ENCODE assay signal across 19 cellular contexts in the genomic region with DNA sequence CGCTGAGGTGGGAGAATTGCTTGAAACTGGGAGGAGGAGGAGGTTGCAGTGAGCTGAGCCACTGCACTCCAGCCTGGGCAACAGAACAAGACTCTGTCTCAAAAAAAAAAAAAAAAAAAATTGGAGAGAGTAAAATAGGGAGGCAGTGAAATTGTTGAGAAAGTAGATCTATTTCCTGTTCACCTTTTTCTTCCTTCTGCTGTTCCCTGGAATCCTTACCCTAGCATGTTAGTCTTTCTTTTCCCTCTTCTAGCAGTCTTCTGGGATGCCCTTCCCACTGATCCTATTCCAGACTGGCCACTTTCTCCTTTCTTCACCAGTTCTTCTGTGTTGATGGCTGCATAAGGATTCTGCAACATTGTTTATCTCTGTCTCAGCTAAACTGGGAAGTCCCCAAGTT. TPM values are rescaled to one million over a fixed set of nuclear protein-coding genes. Genes with fewer than 3 reads are reported as not detected.
DNase-seq lines count a peak whose midpoint lies in the region; ATAC-seq and TF ChIP-seq lines count a peak whose summit lies in the region.
"Had no signal": no experiment of that assay in that cellular context is flagged by ENCODE, and none has a peak within 500 bp of the region (broad histone marks: within the 10 kb centered on the region; RNA-seq: fewer than 3 reads in every experiment).

No MANE protein-coding gene starts in this region.

- no peaks in the 10 kb centered on the region for H3K9me3 ChIP-seq in CD4-positive, CD25-positive, alpha-beta regulatory T cell (ENCODE audit: control insufficient read depth in 2 of 2, low read length in 2 of 2)
- H3K9me3 ChIP-seq in right lobe of liver, result no peaks in the 10 kb centered on the region
- H3K9me3 ChIP-seq: spleen, upper lobe of right lung had no signal

- no peak for ATAC-seq in CD4-positive, CD25-positive, alpha-beta regulatory T cell (ENCODE audit: low read depth in 2 of 2)
- no peak for ATAC-seq in right lobe of liver
- no peak for ATAC-seq in GM21529 (IDR thresholded peaks at IDR 0.05; ENCODE audit: unreplicated experiment)
- ATAC-seq in HG03378 (IDR thresholded peaks at IDR 0.05; ENCODE audit: unreplicated experiment), result no peak
- ATAC-seq: Panc1, upper lobe of right lung had no signal

- no peak for DNase-seq in T-helper 2 cell treated with Interferon-gamma antibody and Interleukin-4, amounts not matched to agents 5 μg/mL and 100 μg/mL, for 36 hours (ENCODE audit: low spot score)
- DNase-seq in T-helper 2 cell, result no peak
- DNase-seq in CD4-positive, CD25-positive, alpha-beta regulatory T cell, result no peak
- no peak for DNase-seq in right lobe of liver
- DNase-seq: 8988T; activated CD4-positive, alpha-beta T cell treated with anti-CD3 and anti-CD28 coated beads, Interleukin-2, amount 50 U/mL, for 4 hours; amygdala; central memory CD4-positive, alpha-beta T cell; dorsolateral prefrontal cortex; mammary epithelial cell; NCI-H1436 treated with DMSO at 0.1 percent for 48 hours; NCI-H510A treated with DMSO at 0.1 percent for 48 hours; spleen; upper lobe of right lung had no signal

- H3K4me1 Mint-ChIP-seq in T-helper 2 cell treated with Interferon-gamma antibody and Interleukin-4, amounts not matched to agents 5 μg/mL and 100 μg/mL, for 36 hours (ENCODE audit: low read depth), result peaks cover 24% of the 10 kb centered on the region
- peaks cover 5 to 39% (median 19%) of the 10 kb centered on the region in 4 donors for H3K4me1 Mint-ChIP-seq in CD4-positive, CD25-positive, alpha-beta regulatory T cell
- H3K4me1 Mint-ChIP-seq in brain, result peaks cover 20% of the 10 kb centered on the region

- no peak for TF ChIP-seq CTCF in VCaP (conservative IDR thresholded peaks at IDR 0.05)
- no peak for TF ChIP-seq CTCF in brain (conservative IDR thresholded peaks at IDR 0.05)
- no peak for TF ChIP-seq CTCF in right lobe of liver (IDR thresholded peaks at IDR 0.05)

- H3K36me3 ChIP-seq in CD4-positive, CD25-positive, alpha-beta regulatory T cell (ENCODE audit: control insufficient read depth, insufficient read depth, low read length), result peaks cover 16% of the 10 kb centered on the region
- H3K36me3 ChIP-seq in right lobe of liver, result peaks cover 0 to 33% (median 12%) of the 10 kb centered on the region in 4 donors

- no CpG with 5 or more reads among the region's 1 CpG for WGBS in right lobe of liver (ENCODE audit: insufficient coverage, low coverage, low lambda C conversion rate, missing lambda C conversion rate)

- peak overlapping the region; percentile 22 for H3K27ac Mint-ChIP-seq in T-helper 2 cell treated with Interferon-gamma antibody and Interleukin-4, amounts not matched to agents 5 μg/mL and 100 μg/mL, for 36 hours
- H3K27ac Mint-ChIP-seq in CD4-positive, CD25-positive, alpha-beta regulatory T cell, result peak overlapping the region in 2 of 3 donors; percentile 67
- H3K27ac Mint-ChIP-seq in brain, result peak overlapping the region in 1 of 5 experiments; percentile 22

- no peaks in the 10 kb centered on the region for H3K9me3 Mint-ChIP-seq in T-helper 2 cell treated with Interferon-gamma antibody and Interleukin-4, amounts not matched to agents 5 μg/mL and 100 μg/mL, for 36 hours
- no peaks in the 10 kb centered on the region for H3K9me3 Mint-ChIP-seq in CD4-positive, CD25-positive, alpha-beta regulatory T cell
- H3K9me3 Mint-ChIP-seq in brain, result no peaks in the 10 kb centered on the region

- H3K4me3 ChIP-seq in CD4-positive, CD25-positive, alpha-beta regulatory T cell (ENCODE audit: low read depth, low read length), result no peak overlapping the region
- H3K4me3 ChIP-seq in right lobe of liver, result no peak overlapping the region
- H3K4me3 ChIP-seq: dorsolateral prefrontal cortex, spleen, upper lobe of right lung had no signal

- peak overlapping the region; percentile 11 for H3K4me3 Mint-ChIP-seq in T-helper 2 cell treated with Interferon-gamma antibody and Interleukin-4, amounts not matched to agents 5 μg/mL and 100 μg/mL, for 36 hours
- peak overlapping the region in 3 of 4 donors; percentile 44 to 64 (median 45) for H3K4me3 Mint-ChIP-seq in CD4-positive, CD25-positive, alpha-beta regulatory T cell
- H3K4me3 Mint-ChIP-seq in brain, result peak overlapping the region in 4 of 5 experiments; percentile 4 to 78 (median 24)

- no peak for TF ChIP-seq POLR2A in right lobe of liver (IDR thresholded peaks at IDR 0.05)

- intact Hi-C loops in right lobe of liver (cut with DNase I), result no loop called here

- H3K27ac ChIP-seq in CD4-positive, CD25-positive, alpha-beta regulatory T cell (ENCODE audit: insufficient read depth, low read length, poor library complexity, severe bottlenecking), result no peak overlapping the region
- peak overlapping the region; percentile 97; the same call in 1 of the 2 replicates for H3K27ac ChIP-seq in VCaP
- no peak overlapping the region for H3K27ac ChIP-seq in right lobe of liver
- H3K27ac ChIP-seq: dorsolateral prefrontal cortex, spleen, upper lobe of right lung had no signal

- no peaks in the 10 kb centered on the region for H3K27me3 ChIP-seq in CD4-positive, CD25-positive, alpha-beta regulatory T cell (ENCODE audit: control insufficient read depth, insufficient read depth, low read length)
- H3K27me3 ChIP-seq in right lobe of liver, result no peaks in the 10 kb centered on the region
- H3K27me3 ChIP-seq: dorsolateral prefrontal cortex, spleen, upper lobe of right lung had no signal

- no peaks in the 10 kb centered on the region for H3K27me3 Mint-ChIP-seq in T-helper 2 cell treated with Interferon-gamma antibody and Interleukin-4, amounts not matched to agents 5 μg/mL and 100 μg/mL, for 36 hours (ENCODE audit: low read depth)
- H3K27me3 Mint-ChIP-seq in CD4-positive, CD25-positive, alpha-beta regulatory T cell, result no peaks in the 10 kb centered on the region
- H3K27me3 Mint-ChIP-seq in brain, result peaks cover 9% of the 10 kb centered on the region

- H3K36me3 Mint-ChIP-seq in T-helper 2 cell treated with Interferon-gamma antibody and Interleukin-4, amounts not matched to agents 5 μg/mL and 100 μg/mL, for 36 hours (ENCODE audit: low read depth), result peaks cover 43% of the 10 kb centered on the region
- H3K36me3 Mint-ChIP-seq in CD4-positive, CD25-positive, alpha-beta regulatory T cell, result peaks cover 25% of the 10 kb centered on the region
- H3K36me3 Mint-ChIP-seq in brain, result peaks cover 43% of the 10 kb centered on the region

- peaks cover 7% of the 10 kb centered on the region for H3K4me1 ChIP-seq in CD4-positive, CD25-positive, alpha-beta regulatory T cell (ENCODE audit: control insufficient read depth, insufficient read depth, low read length, poor library complexity, severe bottlenecking)
- H3K4me1 ChIP-seq in right lobe of liver, result peaks cover 0 to 10% (median 4%) of the 10 kb centered on the region in 4 donors

RNA-seq across cellular contexts. Expression of gene NME2, which starts 3.1 kb away (rescaled TPM):
- 167 TPM for total RNA-seq in CD4-positive, CD25-positive, alpha-beta regulatory T cell
- 100 to 1,000 TPM; 304 to 341 (median 328) TPM for polyA plus RNA-seq in CD4-positive, CD25-positive, alpha-beta regulatory T cell
- polyA plus RNA-seq in brain (ENCODE audit: insufficient read depth, low read depth, low replicate concordance), result 238 TPM
- 100 to 1,000 TPM; 123 to 422 (median 176) TPM for total RNA-seq in right lobe of liver

RNA-seq across cellular contexts. Expression of gene NME1, which starts 16.0 kb away (rescaled TPM):
- total RNA-seq in CD4-positive, CD25-positive, alpha-beta regulatory T cell, result 14.1 TPM
- 10 to 100 TPM; 46.3 to 72.3 (median 55.0) TPM for polyA plus RNA-seq in CD4-positive, CD25-positive, alpha-beta regulatory T cell
- polyA plus RNA-seq in brain (ENCODE audit: insufficient read depth, low read depth, low replicate concordance), result 161 TPM
- total RNA-seq in right lobe of liver, result 10 to 100 TPM; 31.1 to 88.1 (median 47.0) TPM

RNA-seq across cellular contexts. Expression of gene SPAG9, which starts 48.7 kb away (rescaled TPM):
- 98.4 TPM for total RNA-seq in CD4-positive, CD25-positive, alpha-beta regulatory T cell
- 1 to 10 TPM; 4.7 to 6.8 (median 5.8) TPM for polyA plus RNA-seq in CD4-positive, CD25-positive, alpha-beta regulatory T cell
- polyA plus RNA-seq in brain (ENCODE audit: insufficient read depth, low read depth, low replicate concordance), result 41.6 TPM
- total RNA-seq in right lobe of liver, result 10 to 100 TPM; 35.2 to 49.7 (median 43.3) TPM
